Comparison of ENCODE assay signal across 1 cellular context in the genomic region with DNA sequence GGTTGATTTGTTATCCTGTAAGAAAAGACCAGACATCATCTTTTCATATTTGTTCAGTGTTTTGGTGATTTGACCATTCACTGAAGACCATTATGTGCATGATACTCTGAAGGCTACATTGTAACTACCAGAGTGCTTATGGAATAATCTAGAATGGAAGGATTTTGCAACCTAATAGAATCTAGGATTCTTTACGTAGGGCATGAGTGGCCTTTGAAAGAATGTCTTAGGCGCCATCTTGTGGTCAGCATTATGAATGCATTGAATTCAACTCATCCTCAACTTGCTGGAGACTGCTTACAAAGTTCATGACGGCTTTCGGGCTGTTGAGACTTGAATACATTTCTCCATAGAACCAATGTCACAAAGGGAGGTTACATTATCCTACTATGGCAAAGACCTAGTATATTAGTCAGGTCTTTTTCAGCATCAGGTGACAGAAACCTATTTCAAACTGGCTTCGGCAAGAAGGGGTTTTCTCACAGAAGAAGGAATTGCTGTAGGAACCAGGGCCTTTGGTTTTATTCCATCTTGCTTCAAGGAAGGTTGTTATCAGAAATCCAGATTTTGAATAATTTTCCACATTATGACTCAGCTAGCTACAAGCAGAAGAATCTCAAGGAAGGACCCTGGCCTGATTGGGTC.
TF ChIP-seq lines count a peak whose summit lies in the region.

No MANE protein-coding gene starts in this region.

TF ChIP-seq in H1, 55 proteins besides CTCF, POLR2A, EP300 and RAD21:
- TF ChIP-seq TEAD4 (IDR thresholded peaks at IDR 0.05; ENCODE audit: low read depth, low read length) (peak; percentile 28; the same call in 1 of the 2 replicates), CEBPB (IDR thresholded peaks at IDR 0.05; ENCODE audit: low read depth, low read length) (peak; percentile 24; the same call in 1 of the 2 replicates), PHF8 (conservative IDR thresholded peaks at IDR 0.05; ENCODE audit: low read depth, low read length) (no peak), POLR2AphosphoS5 (IDR thresholded peaks at IDR 0.05; ENCODE audit: low read depth, low read length) (no peak), SP1 (IDR thresholded peaks at IDR 0.05; ENCODE audit: low read depth, low read length) (no peak)
